Comparison of ENCODE assay signal across 1 cellular context in the genomic region with DNA sequence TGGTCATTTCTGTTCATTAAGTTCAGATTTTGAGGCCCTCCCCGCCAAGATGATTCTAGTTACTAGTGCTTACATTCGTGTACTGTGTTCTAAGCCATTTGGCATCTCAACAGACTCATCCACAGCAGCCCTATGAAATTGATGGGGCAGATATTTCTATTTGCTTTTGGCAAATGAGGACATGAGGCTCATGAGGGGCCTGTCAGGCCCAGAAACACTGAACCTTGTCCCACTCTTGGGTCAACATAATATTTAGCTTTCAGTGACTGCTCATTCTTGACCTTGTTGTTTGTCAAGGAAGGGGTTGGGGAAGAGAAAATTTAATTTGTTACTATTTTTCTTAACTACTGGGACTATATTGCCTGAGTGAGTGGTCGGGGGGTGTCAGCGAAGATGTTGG.
TF ChIP-seq lines count a peak whose summit lies in the region.

No MANE protein-coding gene starts in this region.

TF ChIP-seq in HepG2, 621 proteins besides CTCF, POLR2A, EP300 and RAD21 (continued from another document):
- TF ChIP-seq, protein P1, sequence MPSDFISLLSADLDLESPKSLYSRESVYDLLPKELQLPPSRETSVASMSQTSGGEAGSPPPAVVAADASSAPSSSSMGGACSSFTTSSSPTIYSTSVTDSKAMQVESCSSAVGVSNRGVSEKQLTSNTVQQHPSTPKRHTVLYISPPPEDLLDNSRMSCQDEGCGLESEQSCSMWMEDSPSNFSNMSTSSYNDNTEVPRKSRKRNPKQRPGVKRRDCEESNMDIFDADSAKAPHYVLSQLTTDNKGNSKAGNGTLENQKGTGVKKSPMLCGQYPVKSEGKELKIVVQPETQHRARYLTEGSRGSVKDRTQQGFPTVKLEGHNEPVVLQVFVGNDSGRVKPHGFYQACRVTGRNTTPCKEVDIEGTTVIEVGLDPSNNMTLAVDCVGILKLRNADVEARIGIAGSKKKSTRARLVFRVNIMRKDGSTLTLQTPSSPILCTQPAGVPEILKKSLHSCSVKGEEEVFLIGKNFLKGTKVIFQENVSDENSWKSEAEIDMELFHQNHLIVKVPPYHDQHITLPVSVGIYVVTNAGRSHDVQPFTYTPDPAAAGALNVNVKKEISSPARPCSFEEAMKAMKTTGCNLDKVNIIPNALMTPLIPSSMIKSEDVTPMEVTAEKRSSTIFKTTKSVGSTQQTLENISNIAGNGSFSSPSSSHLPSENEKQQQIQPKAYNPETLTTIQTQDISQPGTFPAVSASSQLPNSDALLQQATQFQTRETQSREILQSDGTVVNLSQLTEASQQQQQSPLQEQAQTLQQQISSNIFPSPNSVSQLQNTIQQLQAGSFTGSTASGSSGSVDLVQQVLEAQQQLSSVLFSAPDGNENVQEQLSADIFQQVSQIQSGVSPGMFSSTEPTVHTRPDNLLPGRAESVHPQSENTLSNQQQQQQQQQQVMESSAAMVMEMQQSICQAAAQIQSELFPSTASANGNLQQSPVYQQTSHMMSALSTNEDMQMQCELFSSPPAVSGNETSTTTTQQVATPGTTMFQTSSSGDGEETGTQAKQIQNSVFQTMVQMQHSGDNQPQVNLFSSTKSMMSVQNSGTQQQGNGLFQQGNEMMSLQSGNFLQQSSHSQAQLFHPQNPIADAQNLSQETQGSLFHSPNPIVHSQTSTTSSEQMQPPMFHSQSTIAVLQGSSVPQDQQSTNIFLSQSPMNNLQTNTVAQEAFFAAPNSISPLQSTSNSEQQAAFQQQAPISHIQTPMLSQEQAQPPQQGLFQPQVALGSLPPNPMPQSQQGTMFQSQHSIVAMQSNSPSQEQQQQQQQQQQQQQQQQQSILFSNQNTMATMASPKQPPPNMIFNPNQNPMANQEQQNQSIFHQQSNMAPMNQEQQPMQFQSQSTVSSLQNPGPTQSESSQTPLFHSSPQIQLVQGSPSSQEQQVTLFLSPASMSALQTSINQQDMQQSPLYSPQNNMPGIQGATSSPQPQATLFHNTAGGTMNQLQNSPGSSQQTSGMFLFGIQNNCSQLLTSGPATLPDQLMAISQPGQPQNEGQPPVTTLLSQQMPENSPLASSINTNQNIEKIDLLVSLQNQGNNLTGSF (CRISPR knock-in tag; IDR thresholded peaks at IDR 0.05) = no peak
- TF ChIP-seq, protein P2, sequence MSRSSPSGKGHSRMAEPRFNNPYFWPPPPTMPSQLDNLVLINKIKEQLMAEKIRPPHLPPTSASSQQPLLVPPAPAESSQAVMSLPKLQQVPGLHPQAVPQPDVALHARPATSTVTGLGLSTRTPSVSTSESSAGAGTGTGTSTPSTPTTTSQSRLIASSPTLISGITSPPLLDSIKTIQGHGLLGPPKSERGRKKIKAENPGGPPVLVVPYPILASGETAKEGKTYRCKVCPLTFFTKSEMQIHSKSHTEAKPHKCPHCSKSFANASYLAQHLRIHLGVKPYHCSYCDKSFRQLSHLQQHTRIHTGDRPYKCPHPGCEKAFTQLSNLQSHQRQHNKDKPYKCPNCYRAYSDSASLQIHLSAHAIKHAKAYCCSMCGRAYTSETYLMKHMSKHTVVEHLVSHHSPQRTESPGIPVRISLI (CRISPR knock-in tag; IDR thresholded peaks at IDR 0.05; ENCODE audit: borderline replicate concordance) = peak; percentile 13; the same call in 1 of the 2 replicates
